In genomic region chr22:36360871-36361383, GRCh38 we compare ENCODE assay signal across 9 cellular contexts. TPM values are rescaled to one million over a fixed set of nuclear protein-coding genes. Genes with fewer than 3 reads are reported as not detected.
DNase-seq lines count a peak whose midpoint lies in the region; ATAC-seq and TF ChIP-seq lines count a peak whose summit lies in the region.
"Had no signal": no experiment of that assay in that cellular context is flagged by ENCODE, and none has a peak within 500 bp of the region (broad histone marks: within the 10 kb centered on the region; RNA-seq: fewer than 3 reads in every experiment).

No MANE protein-coding gene starts in this region.

- H3K36me3 Mint-ChIP-seq in natural killer cell = no peaks in the 10 kb centered on the region

- H3K4me2 ChIP-seq in KMS-11 = peak overlapping the region; percentile 39

- H3K9me3 Mint-ChIP-seq in natural killer cell = no peaks in the 10 kb centered on the region

- H3K27ac ChIP-seq in KMS-11 = no peak overlapping the region
- H3K27ac ChIP-seq in colonic mucosa = peak overlapping the region; percentile 66
- no peak overlapping the region for H3K27ac ChIP-seq in WERI-Rb-1

- H3K36me3 ChIP-seq in KMS-11 (ENCODE audit: insufficient read depth) (no peaks in the 10 kb centered on the region; the same call in 1 of the 2 replicates), colonic mucosa (no peaks in the 10 kb centered on the region), WERI-Rb-1 (peaks cover 5% of the 10 kb centered on the region; the same call in 1 of the 2 replicates)

- H3K79me2 ChIP-seq in KMS-11 (ENCODE audit: insufficient read depth, low read depth) = peaks cover 99% of the 10 kb centered on the region

- H3K4me1 ChIP-seq in KMS-11 (ENCODE audit: low read depth, poor library complexity, severe bottlenecking) (peaks cover 99% of the 10 kb centered on the region), colonic mucosa (peaks cover 53% of the 10 kb centered on the region)

- H3K9me3 ChIP-seq in colonic mucosa (no peaks in the 10 kb centered on the region), WERI-Rb-1 (ENCODE audit: severe bottlenecking) (no peaks in the 10 kb centered on the region)

- TF ChIP-seq CTCF in AG04449 (IDR thresholded peaks at IDR 0.05; ENCODE audit: insufficient read depth, low read length, missing control alignments) = no peak
- no peak for TF ChIP-seq CTCF in KMS-11 (conservative IDR thresholded peaks at IDR 0.05; ENCODE audit: low read depth, low read length)
- no peak for TF ChIP-seq CTCF in colonic mucosa (IDR thresholded peaks at IDR 0.05)
- no peak for TF ChIP-seq CTCF in natural killer cell (IDR thresholded peaks at IDR 0.05)
- no peak for TF ChIP-seq CTCF in WERI-Rb-1 (IDR thresholded peaks at IDR 0.05; ENCODE audit: low read depth, low read length)

- H3K27me3 ChIP-seq in KMS-11 (ENCODE audit: insufficient read depth, low read depth) (no peaks in the 10 kb centered on the region), colonic mucosa (no peaks in the 10 kb centered on the region), WERI-Rb-1 (ENCODE audit: insufficient read depth, low read depth, severe bottlenecking) (no peaks in the 10 kb centered on the region)

- no peaks in the 10 kb centered on the region for H3K27me3 Mint-ChIP-seq in natural killer cell (ENCODE audit: low read depth in 2 of 2)

- peaks cover 86% of the 10 kb centered on the region for H4K20me1 ChIP-seq in KMS-11 (ENCODE audit: insufficient read depth)

- H3K4me3 ChIP-seq in AG04449 (ENCODE audit: low read depth, low read length) = peak overlapping the region; percentile 3; the same call in 1 of the 2 replicates
- H3K4me3 ChIP-seq in KMS-11 (IDR thresholded peaks at IDR 0.05; ENCODE audit: insufficient read depth, low read depth, low read length) = no peak overlapping the region
- no peak overlapping the region for H3K4me3 ChIP-seq in colonic mucosa
- no peak overlapping the region for H3K4me3 ChIP-seq in WERI-Rb-1 (ENCODE audit: low read depth, low read length)

- DNase-seq in AG04449 (ENCODE audit: low read depth, low spot score) (no peak), colonic mucosa (no peak), natural killer cell (no peak), WERI-Rb-1 (no peak)
- DNase-seq: NCI-H1417 treated with DMSO at 0.1 percent for 48 hours had no signal

- H3K27ac Mint-ChIP-seq in natural killer cell = peak overlapping the region; percentile 90 to 96

- ATAC-seq in natural killer cell (no peak), HG03442 (IDR thresholded peaks at IDR 0.05; ENCODE audit: unreplicated experiment) (no peak), HG03520 (IDR thresholded peaks at IDR 0.05; ENCODE audit: unreplicated experiment) (no peak), GM21447 (IDR thresholded peaks at IDR 0.05; ENCODE audit: unreplicated experiment) (no peak)

- CTCF ChIA-PET in AG04449 (lab: Yijun Ruan, JAX) = interaction anchor here (0.7 to 1.2 kb wide), 4 partner anchors 10 to 110 kb away, joined by 3 to 4 read pairs (median 3); no protein-coding TSS in a partner anchor

- H3K4me1 Mint-ChIP-seq in natural killer cell = peaks cover 86 to 91% of the 10 kb centered on the region in 2 donors

- POLR2A ChIA-PET in AG04449 (lab: Yijun Ruan, JAX) = interaction anchor here (0.6 to 1.4 kb wide), 3 partner anchors 9 to 22 kb away, joined by 3 to 5 read pairs (median 4); no protein-coding TSS in a partner anchor

- H3K9ac ChIP-seq in KMS-11 (no peak overlapping the region), colonic mucosa (ENCODE audit: low read depth in 2 of 2, low read length in 2 of 2) (peak overlapping the region in 1 of 2 donors; percentile 62)

- H2AFZ ChIP-seq in KMS-11 (ENCODE audit: low read depth) = no peak overlapping the region

- H3K4me3 Mint-ChIP-seq in natural killer cell = peak overlapping the region; percentile 55

- intact Hi-C loops in colonic mucosa (cut with DNase I) = no loop called here
- intact Hi-C loops in natural killer cell (cut with micrococcal nuclease) = no loop called here

RNA-seq across cellular contexts. Expression of gene MYH9, which starts 26.8 kb away (rescaled TPM):
- 100 to 1,000 TPM; 711 to 719 TPM for total RNA-seq in colonic mucosa
- total RNA-seq in natural killer cell = 1,000 to 10,000 TPM in 1 of 3 donors, 100 to 1,000 TPM in 2; 803 to 1,038 (median 808) TPM
